Comparison of ENCODE assay signal across 24 cellular contexts in genomic region chr5:68222310-68222709, GRCh38. TPM values are rescaled to one million over a fixed set of nuclear protein-coding genes. Genes with fewer than 3 reads are reported as not detected.
DNase-seq lines count a peak whose midpoint lies in the region; ATAC-seq and TF ChIP-seq lines count a peak whose summit lies in the region.
"Had no signal": no experiment of that assay in that cellular context is flagged by ENCODE, and none has a peak within 500 bp of the region (broad histone marks: within the 10 kb centered on the region; RNA-seq: fewer than 3 reads in every experiment).

No MANE protein-coding gene starts in this region.

- TF ChIP-seq CTCF in natural killer cell (IDR thresholded peaks at IDR 0.05) (no peak), colonic mucosa (IDR thresholded peaks at IDR 0.05) (no peak)

- intact Hi-C loops in natural killer cell (cut with micrococcal nuclease) (no loop called here), colonic mucosa (cut with DNase I) (no loop called here)
- intact Hi-C loops in naive thymus-derived CD4-positive, alpha-beta T cell (cut with micrococcal nuclease), result loop anchor here in 1 of 2 donors (1.0 to 2.0 kb wide), 2 partner anchors 9 to 18 kb away; no protein-coding TSS in a partner anchor

- H3K27ac ChIP-seq in colonic mucosa, result no peak overlapping the region
- H3K27ac ChIP-seq in naive thymus-derived CD4-positive, alpha-beta T cell (ENCODE audit: low read depth, low read length), result no peak overlapping the region
- H3K27ac ChIP-seq: epithelial cell of prostate, HL-60, SK-N-MC had no signal

- peak overlapping the region; percentile 54 for H3K4me3 Mint-ChIP-seq in natural killer cell
- no peak overlapping the region for H3K4me3 Mint-ChIP-seq in natural killer cell treated with Interleukin-12 subunit alpha and Interleukin-12 subunit beta and Interleukin-15 and Interleukin-18, amount 100 ng/mL, for 72 hours
- peak overlapping the region in 8 of 10 donors; percentile 2 to 59 (median 44) for H3K4me3 Mint-ChIP-seq in naive thymus-derived CD4-positive, alpha-beta T cell
- H3K4me3 Mint-ChIP-seq: activated CD4-positive, alpha-beta memory T cell treated with anti-CD3 and anti-CD28 coated beads, Interleukin-2, amount 10 ng/mL, durations not matched to agents 7 days and 5 days; B cell; T-helper 1 cell treated with Interleukin-12 subunit alpha and Interleukin-12 subunit beta and Interleukin-4 antibody, amounts not matched to agents 30 μg/mL and 1 μg/mL, for 36 hours had no signal

- peak overlapping the region; percentile 56 to 88 for H3K27ac Mint-ChIP-seq in natural killer cell
- H3K27ac Mint-ChIP-seq in natural killer cell treated with Interleukin-12 subunit alpha and Interleukin-12 subunit beta and Interleukin-15 and Interleukin-18, amount 100 ng/mL, for 72 hours, result peak overlapping the region in 1 of 2 donors; percentile 96
- H3K27ac Mint-ChIP-seq in naive thymus-derived CD4-positive, alpha-beta T cell, result peak overlapping the region in 8 of 9 donors; percentile 8 to 66 (median 26)
- H3K27ac Mint-ChIP-seq: activated CD4-positive, alpha-beta memory T cell treated with anti-CD3 and anti-CD28 coated beads, Interleukin-2, amount 10 ng/mL, durations not matched to agents 7 days and 5 days; activated T-helper 2 cell treated with anti-CD3 and anti-CD28 coated beads, Interferon-gamma antibody, Interleukin-2, Interleukin-4, amounts not matched to agents 10 μg/mL and 5 μg/mL and 100 μg/mL, durations not matched to agents 14 hours and 24 hours and 36 hours; B cell; T-helper 1 cell treated with Interleukin-12 subunit alpha and Interleukin-12 subunit beta and Interleukin-4 antibody, amounts not matched to agents 30 μg/mL and 1 μg/mL, for 36 hours had no signal

- ATAC-seq in natural killer cell, result no peak
- no peak for ATAC-seq in natural killer cell treated with Interleukin-12 subunit alpha and Interleukin-12 subunit beta and Interleukin-15 and Interleukin-18, amount 100 ng/mL, for 72 hours
- no peak for ATAC-seq in naive thymus-derived CD4-positive, alpha-beta T cell
- no peak for ATAC-seq in GM19328 (IDR thresholded peaks at IDR 0.05; ENCODE audit: unreplicated experiment)
- no peak for ATAC-seq in HG03196 (IDR thresholded peaks at IDR 0.05; ENCODE audit: unreplicated experiment)
- ATAC-seq: HCT116 had no signal

- H3K9me3 Mint-ChIP-seq in natural killer cell, result no peaks in the 10 kb centered on the region
- no peaks in the 10 kb centered on the region for H3K9me3 Mint-ChIP-seq in natural killer cell treated with Interleukin-12 subunit alpha and Interleukin-12 subunit beta and Interleukin-15 and Interleukin-18, amount 100 ng/mL, for 72 hours
- peaks cover 0 to 5% (median 2%) of the 10 kb centered on the region in 11 donors for H3K9me3 Mint-ChIP-seq in naive thymus-derived CD4-positive, alpha-beta T cell
- H3K9me3 Mint-ChIP-seq: activated CD4-positive, alpha-beta memory T cell treated with anti-CD3 and anti-CD28 coated beads, Interleukin-2, amount 10 ng/mL, durations not matched to agents 7 days and 5 days; T-helper 1 cell treated with Interleukin-12 subunit alpha and Interleukin-12 subunit beta and Interleukin-4 antibody, amounts not matched to agents 30 μg/mL and 1 μg/mL, for 36 hours had no signal

- H3K9ac ChIP-seq in colonic mucosa (ENCODE audit: low read depth in 2 of 2, low read length in 2 of 2), result no peak overlapping the region

- no peaks in the 10 kb centered on the region for H3K27me3 ChIP-seq in colonic mucosa
- no peaks in the 10 kb centered on the region for H3K27me3 ChIP-seq in naive thymus-derived CD4-positive, alpha-beta T cell (ENCODE audit: control insufficient read depth in 2 of 2, insufficient read depth in 2 of 2, low read length in 2 of 2)

- DNase-seq in natural killer cell (no peak), colonic mucosa (peak; percentile 49)
- no peak for DNase-seq in natural killer cell treated with Interleukin-12 subunit alpha and Interleukin-12 subunit beta and Interleukin-15 and Interleukin-18, amount 100 ng/mL, for 72 hours (ENCODE audit: low spot score)
- DNase-seq in naive thymus-derived CD4-positive, alpha-beta T cell, result no peak
- no peak for DNase-seq in activated effector memory CD4-positive, alpha-beta T cell treated with Interleukin-2 at 50 U/mL for 16 hours
- DNase-seq: activated CD4-positive, alpha-beta memory T cell treated with anti-CD3 and anti-CD28 coated beads, Interleukin-2, amount 10 ng/mL, durations not matched to agents 7 days and 5 days; cerebellar nuclear complex; COR-L47; DMS79; GF-D8; head of caudate nucleus; NCI-H1694; NCI-H446 treated with DMSO at 0.1 percent for 48 hours; RPMI8226; stimulated activated naive CD4-positive, alpha-beta T cell treated with Interleukin-2 at 50 U/mL for 16 hours had no signal

- CTCF ChIA-PET in naive thymus-derived CD4-positive, alpha-beta T cell (lab: Charles Lee), result no interaction called here

- POLR2A ChIA-PET in naive thymus-derived CD4-positive, alpha-beta T cell (lab: Charles Lee), result interaction anchor here (0.6 to 1.5 kb wide), 2 partner anchors 16 to 28 kb away, joined by 3 read pairs; no protein-coding TSS in a partner anchor

- H3K4me1 ChIP-seq in colonic mucosa, result peaks cover 5% of the 10 kb centered on the region
- peaks cover 39 to 49% of the 10 kb centered on the region in 2 donors for H3K4me1 ChIP-seq in naive thymus-derived CD4-positive, alpha-beta T cell (ENCODE audit: control insufficient read depth in 2 of 2, insufficient read depth in 2 of 2, low read length in 2 of 2)

- no peaks in the 10 kb centered on the region for H3K9me3 ChIP-seq in colonic mucosa
- H3K9me3 ChIP-seq in naive thymus-derived CD4-positive, alpha-beta T cell (ENCODE audit: control insufficient read depth in 2 of 3, low read length in 3 of 3), result peaks cover 0 to 10% (median 7%) of the 10 kb centered on the region in 3 experiments

- H3K36me3 Mint-ChIP-seq in natural killer cell, result peaks cover 6% of the 10 kb centered on the region
- H3K36me3 Mint-ChIP-seq in natural killer cell treated with Interleukin-12 subunit alpha and Interleukin-12 subunit beta and Interleukin-15 and Interleukin-18, amount 100 ng/mL, for 72 hours, result peaks cover 16% of the 10 kb centered on the region
- H3K36me3 Mint-ChIP-seq in naive thymus-derived CD4-positive, alpha-beta T cell, result peaks cover 8 to 44% (median 26%) of the 10 kb centered on the region in 5 donors

- H3K27me3 Mint-ChIP-seq in natural killer cell (ENCODE audit: low read depth in 2 of 2), result no peaks in the 10 kb centered on the region
- H3K27me3 Mint-ChIP-seq in natural killer cell treated with Interleukin-12 subunit alpha and Interleukin-12 subunit beta and Interleukin-15 and Interleukin-18, amount 100 ng/mL, for 72 hours, result no peaks in the 10 kb centered on the region
- no peaks in the 10 kb centered on the region for H3K27me3 Mint-ChIP-seq in naive thymus-derived CD4-positive, alpha-beta T cell
- H3K27me3 Mint-ChIP-seq: activated CD4-positive, alpha-beta memory T cell treated with anti-CD3 and anti-CD28 coated beads, Interleukin-2, amount 10 ng/mL, durations not matched to agents 7 days and 5 days; B cell had no signal

- H3K4me3 ChIP-seq in colonic mucosa, result no peak overlapping the region
- H3K4me3 ChIP-seq in naive thymus-derived CD4-positive, alpha-beta T cell (ENCODE audit: low read length), result no peak overlapping the region
- H3K4me3 ChIP-seq: SK-N-MC had no signal

- H3K4me1 Mint-ChIP-seq in natural killer cell, result peaks cover 95% of the 10 kb centered on the region in 2 donors
- peaks cover 81 to 86% of the 10 kb centered on the region in 2 donors for H3K4me1 Mint-ChIP-seq in natural killer cell treated with Interleukin-12 subunit alpha and Interleukin-12 subunit beta and Interleukin-15 and Interleukin-18, amount 100 ng/mL, for 72 hours (ENCODE audit: low read depth in 2 of 2)
- H3K4me1 Mint-ChIP-seq in naive thymus-derived CD4-positive, alpha-beta T cell, result peaks cover 70 to 96% (median 94%) of the 10 kb centered on the region in 7 donors

- H3K36me3 ChIP-seq in colonic mucosa, result no peaks in the 10 kb centered on the region
- peaks cover 0 to 20% (median 6%) of the 10 kb centered on the region in 3 experiments for H3K36me3 ChIP-seq in naive thymus-derived CD4-positive, alpha-beta T cell (ENCODE audit: control insufficient read depth in 2 of 3, insufficient read depth in 3 of 3, low read length in 3 of 3)

RNA-seq across cellular contexts. Expression of gene PIK3R1, which starts 6.8 kb away (rescaled TPM):
- total RNA-seq in natural killer cell, result 100 to 1,000 TPM; 307 to 365 (median 313) TPM
- total RNA-seq in natural killer cell treated with Interleukin-12 subunit alpha and Interleukin-12 subunit beta and Interleukin-15 and Interleukin-18, amount 100 ng/mL, for 72 hours, result 100 to 1,000 TPM; 141 to 195 TPM
- total RNA-seq in colonic mucosa, result 10 to 100 TPM; 42.9 to 58.1 TPM
- total RNA-seq in naive thymus-derived CD4-positive, alpha-beta T cell, result 100 to 1,000 TPM in 4 of 5 experiments, 10 to 100 TPM in 1; 72.0 to 207 (median 131) TPM
- polyA plus RNA-seq in naive thymus-derived CD4-positive, alpha-beta T cell, result 100 to 1,000 TPM in 1 of 2 donors, 10 to 100 TPM in 1; 85.1 to 110 TPM
